In genomic region chr6:3159805-3160781, GRCh38 we compare ENCODE assay signal across 9 cellular contexts. TPM values are rescaled to one million over a fixed set of nuclear protein-coding genes. Genes with fewer than 3 reads are reported as not detected.
DNase-seq lines count a peak whose midpoint lies in the region; ATAC-seq and TF ChIP-seq lines count a peak whose summit lies in the region.
"Had no signal": no experiment of that assay in that cellular context is flagged by ENCODE, and none has a peak within 500 bp of the region (broad histone marks: within the 10 kb centered on the region; RNA-seq: fewer than 3 reads in every experiment).

No MANE protein-coding gene starts in this region.

- H3K27me3 Mint-ChIP-seq in endothelial cell (ENCODE audit: unreplicated experiment), result peaks cover 6% of the 10 kb centered on the region

- no peak for TF ChIP-seq CTCF in endothelial cell (IDR thresholded peaks at IDR 0.05; ENCODE audit: unreplicated experiment)
- no peak for TF ChIP-seq CTCF in coronary artery (IDR thresholded peaks at IDR 0.05)

- H3K4me1 Mint-ChIP-seq in endothelial cell (ENCODE audit: unreplicated experiment), result peaks cover 34% of the 10 kb centered on the region

- H3K27ac ChIP-seq in coronary artery, result peak overlapping the region in 1 of 2 donors; percentile 46
- H3K27ac ChIP-seq: SK-N-MC had no signal

- peak overlapping the region; percentile 58 for H3K4me3 Mint-ChIP-seq in endothelial cell (ENCODE audit: unreplicated experiment)

- no peaks in the 10 kb centered on the region for H3K9me3 Mint-ChIP-seq in endothelial cell (ENCODE audit: unreplicated experiment)

- peak overlapping the region; percentile 49 for H3K27ac Mint-ChIP-seq in endothelial cell (ENCODE audit: unreplicated experiment)

- DNase-seq in NCI-H510A treated with DMSO at 0.1 percent for 48 hours (lab: John Stamatoyannopoulos, UW) (peak; percentile 31), NCI-H510A (lab: John Stamatoyannopoulos, UW) (no peak), endothelial cell (ENCODE audit: low spot score) (no peak), renal cortical epithelial cell (ENCODE audit: low read depth) (peak; percentile 46), superior temporal gyrus (ENCODE audit: extremely low spot score) (no peak), coronary artery (ENCODE audit: low spot score) (no peak)
- DNase-seq in activated CD4-positive, alpha-beta T cell treated with anti-CD3 and anti-CD28 coated beads, Interleukin-2, amount 50 U/mL, for 4 hours, result peak; percentile 63 to 64

- no peak for ATAC-seq in HG02759 (IDR thresholded peaks at IDR 0.05; ENCODE audit: unreplicated experiment)

- no peak overlapping the region for H3K4me3 ChIP-seq in coronary artery
- H3K4me3 ChIP-seq: SK-N-MC had no signal

- peaks cover 3% of the 10 kb centered on the region for H3K36me3 Mint-ChIP-seq in endothelial cell (ENCODE audit: low read depth, unreplicated experiment)

RNA-seq across cellular contexts. Expression of gene TUBB2A, which starts 2.7 kb away (rescaled TPM):
- total RNA-seq in endothelial cell (ENCODE audit: unreplicated experiment), result 73.6 TPM
- 75.8 and 193 TPM in 2 replicates for total RNA-seq in renal cortical epithelial cell

RNA-seq across cellular contexts. Expression of gene BPHL, which starts 41.6 kb away (rescaled TPM):
- total RNA-seq in endothelial cell (ENCODE audit: unreplicated experiment) (35.4 TPM), renal cortical epithelial cell (23.9 and 31.1 TPM in 2 replicates)

Comparison
In these comparisons a context has a peak if more than half of its experiments do, and no peak if none do; other contexts are left out.
1. DNase-seq: peak in NCI-H510A treated with DMSO at 0.1 percent for 48 hours (single experiment), activated CD4-positive, alpha-beta T cell treated with anti-CD3 and anti-CD28 coated beads, Interleukin-2, amount 50 U/mL, for 4 hours (2 of 2) and renal cortical epithelial cell (single experiment); none in NCI-H510A (single experiment), endothelial cell (single experiment), superior temporal gyrus (single experiment) and coronary artery (single experiment).